7 cellular contexts compared by ENCODE assay signal in genomic region chrX:85003655-85004244, GRCh38. TPM values are rescaled to one million over a fixed set of nuclear protein-coding genes. Genes with fewer than 3 reads are reported as not detected.
DNase-seq lines count a peak whose midpoint lies in the region; ATAC-seq lines count a peak whose summit lies in the region.

Gene APOOL, plus strand, starts transcription at chrX:85003877. Its CDS starts 36 bp downstream, at chrX:85003913.

- H3K36me3 ChIP-seq in iPS-18a (ENCODE audit: control insufficient read depth, low read depth, low read length): no peaks in the 10 kb centered on the region
- no peaks in the 10 kb centered on the region for H3K36me3 ChIP-seq in skeletal muscle satellite cell (ENCODE audit: insufficient read depth, low read length)

- peak; percentile 86 for DNase-seq in NCI-H2107 treated with DMSO at 0.1 percent for 48 hours (lab: John Stamatoyannopoulos, UW; ENCODE audit: unreplicated experiment)
- DNase-seq in UCSD-AML1 (lab: John Stamatoyannopoulos, UW; ENCODE audit: unreplicated experiment): peak; percentile 83
- DNase-seq in brain pericyte (ENCODE audit: low read depth, low spot score): peak; percentile 63

- peak within 1 kb of the TSS; percentile 83 for H3K9ac ChIP-seq in iPS-18a (ENCODE audit: low read length)
- peak within 1 kb of the TSS; percentile 84 for H3K9ac ChIP-seq in skeletal muscle satellite cell (ENCODE audit: low read depth, low read length)

- H3K9me3 ChIP-seq in iPS-18a (ENCODE audit: control insufficient read depth, low read depth, low read length) (peaks cover 15% of the 10 kb centered on the region), skeletal muscle satellite cell (replicated peaks; ENCODE audit: low read length) (no peaks in the 10 kb centered on the region)

- H3K4me1 ChIP-seq in iPS-18a (ENCODE audit: control insufficient read depth, low read depth, low read length): no peaks in the 10 kb centered on the region
- H3K4me1 ChIP-seq in skeletal muscle satellite cell (ENCODE audit: control insufficient read depth, insufficient read depth, low read length): no peaks in the 10 kb centered on the region

- H3K27me3 ChIP-seq in iPS-18a (ENCODE audit: control insufficient read depth, insufficient read depth, low read length) (no peaks in the 10 kb centered on the region), skeletal muscle satellite cell (ENCODE audit: control insufficient read depth, insufficient read depth, low read length) (no peaks in the 10 kb centered on the region)

- H3K27ac ChIP-seq in iPS-18a (ENCODE audit: low read length): peak within 1 kb of the TSS; percentile 53

- H3K4me2 ChIP-seq in skeletal muscle satellite cell (ENCODE audit: low read length): peak within 1 kb of the TSS; percentile 62

- H3K4me3 ChIP-seq in iPS-18a (ENCODE audit: low read length) (peak within 1 kb of the TSS; percentile 83), skeletal muscle satellite cell (ENCODE audit: low read length) (peak within 1 kb of the TSS; percentile 78)

- ATAC-seq in GM18520 (IDR thresholded peaks at IDR 0.05; ENCODE audit: unreplicated experiment) (peak; percentile 94), HG03060 (IDR thresholded peaks at IDR 0.05; ENCODE audit: low read depth, unreplicated experiment) (peak; percentile 88)

RNA-seq across cellular contexts. Expression of gene APOOL, which starts in this region (rescaled TPM):
- 10.7 and 14.2 TPM in 2 replicates for total RNA-seq in skeletal muscle satellite cell (2012; rRNA removed)

Comparison
In these comparisons a context has a peak if more than half of its experiments do, and no peak if none do; other contexts are left out.
1. Peak in every context shown above with its lines: DNase-seq, ATAC-seq, H3K4me3 ChIP-seq and H3K27ac ChIP-seq.